1 cellular context compared by ENCODE assay signal in the genomic region with DNA sequence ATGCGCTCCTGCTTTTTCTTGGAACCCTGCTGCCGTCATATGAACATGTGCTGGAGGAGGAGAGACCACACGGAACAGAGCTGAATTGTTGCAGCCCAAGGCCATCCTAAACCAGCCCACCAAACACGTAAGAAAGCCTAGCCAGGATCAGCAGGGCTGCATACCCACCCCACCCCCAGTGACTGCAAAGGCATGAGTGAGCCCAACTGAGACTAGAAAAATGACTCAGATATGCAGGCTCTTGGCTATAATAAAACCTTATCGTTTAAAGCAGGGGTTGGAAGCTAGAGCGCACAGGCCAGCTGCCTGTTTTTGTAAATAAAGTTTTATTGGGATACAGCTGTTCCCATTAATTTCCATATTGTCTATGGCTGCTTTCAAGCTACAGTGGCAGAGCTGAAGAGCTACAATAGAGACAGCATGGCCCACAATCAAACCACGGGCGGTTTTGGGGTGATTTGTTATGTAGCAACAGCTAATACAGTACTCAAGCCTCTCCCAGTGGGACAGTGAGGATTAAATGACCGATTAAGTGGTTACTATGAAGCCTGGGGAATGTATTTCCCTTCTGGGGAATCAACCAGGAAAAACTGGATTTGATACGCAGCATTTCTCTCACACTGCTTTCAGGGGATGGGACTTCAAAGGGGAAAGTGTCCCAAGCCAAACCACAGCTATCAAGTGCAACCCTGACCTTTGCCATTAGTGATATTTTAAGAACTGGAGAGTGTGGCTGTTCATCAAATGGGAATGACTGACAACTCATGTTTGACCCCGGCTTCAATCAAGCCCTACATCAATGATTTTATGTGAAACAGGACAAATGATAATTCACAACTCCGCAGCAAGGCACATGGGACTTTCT.
TF ChIP-seq lines count a peak whose summit lies in the region.

No MANE protein-coding gene starts in this region.

TF ChIP-seq in HCT116, 20 proteins besides CTCF, POLR2A, EP300 and RAD21 (continued from another document):
- TF ChIP-seq, protein P1, sequence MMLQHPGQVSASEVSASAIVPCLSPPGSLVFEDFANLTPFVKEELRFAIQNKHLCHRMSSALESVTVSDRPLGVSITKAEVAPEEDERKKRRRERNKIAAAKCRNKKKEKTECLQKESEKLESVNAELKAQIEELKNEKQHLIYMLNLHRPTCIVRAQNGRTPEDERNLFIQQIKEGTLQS (IDR thresholded peaks at IDR 0.05): no peak
- TF ChIP-seq YY1 (IDR thresholded peaks at IDR 0.05; ENCODE audit: extremely low read depth, insufficient replicate concordance, low read depth, low read length): no peak
- TF ChIP-seq SP1 (IDR thresholded peaks at IDR 0.05; ENCODE audit: low read depth): peak; percentile 27; the same call in 1 of the 2 replicates
TF ChIP-seq in HCT116: peak in this region for 3.
